19 cellular contexts compared by ENCODE assay signal in the genomic region with DNA sequence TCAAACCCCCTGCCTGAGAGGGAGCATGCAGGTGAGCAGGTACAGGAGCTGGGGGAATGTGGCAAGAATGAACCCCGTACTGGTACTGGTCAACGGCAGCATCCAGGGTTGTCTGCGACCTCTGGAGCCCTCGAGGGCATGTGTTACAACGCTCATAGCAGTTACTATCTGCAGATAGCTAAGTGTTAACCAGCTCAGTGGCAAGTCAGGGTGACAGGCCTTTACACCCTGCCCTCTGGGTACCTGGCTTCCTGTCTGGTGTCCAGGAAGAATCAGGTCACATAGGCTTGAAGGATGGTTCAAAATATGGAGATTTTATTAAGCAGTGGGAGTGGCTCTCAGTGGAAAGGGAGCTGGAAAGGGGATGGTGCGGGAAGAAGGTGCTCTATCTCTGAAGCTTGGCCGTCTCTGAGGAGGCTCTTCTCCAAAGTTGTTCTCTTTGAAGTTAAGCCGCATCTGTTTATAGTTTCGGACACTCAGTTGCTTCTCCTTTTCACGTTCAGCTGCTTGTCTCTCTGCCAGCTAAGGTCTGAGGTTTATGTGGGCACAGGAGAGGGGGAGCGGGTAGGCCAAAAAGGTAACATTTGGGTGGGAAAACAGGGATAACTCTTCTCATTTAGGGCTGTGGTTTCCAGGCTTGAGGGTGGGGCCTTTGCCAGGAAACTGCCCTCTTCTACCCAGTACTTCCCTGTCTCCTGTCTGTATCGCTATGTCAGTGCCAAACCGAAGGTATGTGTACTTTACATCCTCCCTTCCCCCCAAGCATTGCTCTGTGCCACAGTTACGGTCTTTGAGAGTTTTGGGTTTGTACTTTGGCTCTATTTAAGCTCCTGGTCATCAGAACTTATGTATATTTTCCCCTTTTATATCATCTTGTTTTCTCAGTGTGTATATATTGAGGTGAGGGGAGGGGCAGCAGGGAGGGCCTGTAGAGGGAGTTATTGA.
"Had no signal": no experiment of that assay in that cellular context is flagged by ENCODE, and none has a peak within 500 bp of the region (broad histone marks: within the 10 kb centered on the region; RNA-seq: fewer than 3 reads in every experiment).

No MANE protein-coding gene starts in this region.

- H3K4me1 ChIP-seq: body of pancreas, esophagus squamous epithelium, stomach, testis had no signal

- H3K27ac Mint-ChIP-seq: activated CD4-positive, alpha-beta T cell treated with anti-CD3 and anti-CD28 coated beads for 36 hours; activated naive CD8-positive, alpha-beta T cell; activated T-helper 1 cell treated with anti-CD3 and anti-CD28 coated beads, Interleukin-12 subunit alpha, Interleukin-12 subunit beta, Interleukin-2, Interleukin-4 antibody, amounts not matched to agents 30 ng/mL and 10 ng/mL and 1 ng/mL, durations not matched to agents 14 hours and 24 hours and 36 hours; progenitor cell of endocrine pancreas; type B pancreatic cell; WTC11 had no signal

- H3K9me3 ChIP-seq: body of pancreas, esophagus squamous epithelium, stomach, testis had no signal

- DNase-seq: activated CD4-positive, alpha-beta T cell treated with anti-CD3 and anti-CD28 coated beads for 36 hours; activated CD4-positive, alpha-beta T cell treated with anti-CD3 and anti-CD28 coated beads, Interleukin-2, amount 50 U/mL, for 48 hours; activated gamma-delta T cell treated with Interleukin-2 at 50 U/mL for 16 hours; body of pancreas; dermis blood vessel endothelial cell; effector memory CD4-positive, alpha-beta T cell; esophagus squamous epithelium; midbrain; right cardiac atrium; stimulated activated CD4-positive, alpha-beta T cell treated with anti-CD3 and anti-CD28 coated beads, Interleukin-2, amount 100 ng/mL, for 24 hours; stomach; T-helper 2 cell; testis had no signal

- H3K27ac ChIP-seq: body of pancreas, esophagus squamous epithelium, stomach, testis had no signal

- H3K27me3 ChIP-seq: body of pancreas, esophagus squamous epithelium, stomach, testis had no signal

- ATAC-seq: activated CD4-positive, alpha-beta T cell treated with anti-CD3 and anti-CD28 coated beads for 36 hours; body of pancreas; right cardiac atrium; WTC11 had no signal

- H3K4me3 ChIP-seq: body of pancreas, esophagus squamous epithelium, lung, stomach, testis had no signal

- H3K36me3 ChIP-seq: esophagus squamous epithelium, stomach had no signal

- H3K36me3 Mint-ChIP-seq: activated naive CD8-positive, alpha-beta T cell; type B pancreatic cell had no signal

- H3K9me3 Mint-ChIP-seq: activated T-helper 1 cell treated with anti-CD3 and anti-CD28 coated beads, Interleukin-12 subunit alpha, Interleukin-12 subunit beta, Interleukin-2, Interleukin-4 antibody, amounts not matched to agents 30 ng/mL and 10 ng/mL and 1 ng/mL, durations not matched to agents 14 hours and 24 hours and 36 hours; type B pancreatic cell had no signal

- H3K4me3 Mint-ChIP-seq: activated CD4-positive, alpha-beta T cell treated with anti-CD3 and anti-CD28 coated beads for 36 hours; activated naive CD8-positive, alpha-beta T cell; activated T-helper 1 cell treated with anti-CD3 and anti-CD28 coated beads, Interleukin-12 subunit alpha, Interleukin-12 subunit beta, Interleukin-2, Interleukin-4 antibody, amounts not matched to agents 30 ng/mL and 10 ng/mL and 1 ng/mL, durations not matched to agents 14 hours and 24 hours and 36 hours; type B pancreatic cell; WTC11 had no signal
